In genomic region chr2:29590211-29590610, GRCh38 we compare ENCODE assay signal across 3 cellular contexts.
"Had no signal": no experiment of that assay in that cellular context is flagged by ENCODE, and none has a peak within 500 bp of the region (broad histone marks: within the 10 kb centered on the region; RNA-seq: fewer than 3 reads in every experiment).

No MANE protein-coding gene starts in this region.

- DNase-seq: GDM1, GF-D8 had no signal

- ATAC-seq: GM12878 had no signal
